ENCODE assay signal across 1 cellular context in the genomic region with DNA sequence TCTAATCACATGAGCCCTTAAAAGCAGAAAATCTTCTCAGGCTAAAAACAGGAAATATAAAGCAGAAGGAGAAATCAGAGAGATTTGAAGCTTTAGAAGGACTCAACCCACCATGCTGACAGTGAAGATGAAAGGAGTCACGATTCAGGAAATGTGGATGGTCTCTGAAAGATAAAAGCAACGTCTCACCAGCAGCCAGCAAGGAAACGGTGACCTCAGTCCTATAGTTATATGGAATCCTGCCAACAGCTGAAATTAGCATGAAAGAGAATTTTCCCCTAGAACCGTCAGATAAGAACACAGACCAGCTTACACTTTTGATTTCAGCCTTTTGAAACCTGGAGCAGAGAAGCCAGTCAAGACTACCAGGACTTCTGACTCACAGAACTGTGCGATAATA.
TF ChIP-seq lines count a peak whose summit lies in the region.

No MANE protein-coding gene starts in this region.

TF ChIP-seq in K562, 482 proteins besides CTCF, POLR2A, EP300 and RAD21 (continued from another document):
- TF ChIP-seq, protein P1, sequence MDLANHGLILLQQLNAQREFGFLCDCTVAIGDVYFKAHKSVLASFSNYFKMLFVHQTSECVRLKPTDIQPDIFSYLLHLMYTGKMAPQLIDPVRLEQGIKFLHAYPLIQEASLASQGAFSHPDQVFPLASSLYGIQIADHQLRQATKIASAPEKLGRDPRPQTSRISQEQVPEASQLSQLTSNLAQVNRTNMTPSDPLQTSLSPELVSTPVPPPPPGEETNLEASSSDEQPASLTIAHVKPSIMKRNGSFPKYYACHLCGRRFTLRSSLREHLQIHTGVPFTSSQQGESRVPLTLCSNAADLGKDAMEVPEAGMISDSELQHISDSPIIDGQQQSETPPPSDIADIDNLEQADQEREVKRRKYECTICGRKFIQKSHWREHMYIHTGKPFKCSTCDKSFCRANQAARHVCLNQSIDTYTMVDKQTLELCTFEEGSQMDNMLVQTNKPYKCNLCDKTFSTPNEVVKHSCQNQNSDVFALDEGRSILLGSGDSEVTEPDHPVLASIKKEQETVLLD (IDR thresholded peaks at IDR 0.05), result no peak
- TF ChIP-seq ARNT (IDR thresholded peaks at IDR 0.05) (no peak), RBM39 (optimal IDR thresholded peaks at IDR 0.05; ENCODE audit: low read depth, low read length) (no peak), RNF2 (IDR thresholded peaks at IDR 0.05) (no peak), NCOR1 (IDR thresholded peaks at IDR 0.05) (peak; percentile 23; the same call in 1 of the 2 replicates), SMAD4 (CRISPR knock-in tag; conservative IDR thresholded peaks at IDR 0.05) (no peak), ETS2 (tag; IDR thresholded peaks at IDR 0.05; ENCODE audit: borderline replicate concordance, poor library complexity, severe bottlenecking) (no peak), STAT5A (IDR thresholded peaks at IDR 0.05; ENCODE audit: borderline replicate concordance, low read length) (no peak), ZBTB34 (CRISPR knock-in tag; IDR thresholded peaks at IDR 0.05) (no peak), BRD4 (IDR thresholded peaks at IDR 0.05) (no peak), TFE3 (CRISPR knock-in tag; IDR thresholded peaks at IDR 0.05) (no peak), ZNF121 (CRISPR knock-in tag; conservative IDR thresholded peaks at IDR 0.05) (no peak), ZNF766 (CRISPR knock-in tag; conservative IDR thresholded peaks at IDR 0.05) (no peak), ZNF436 (CRISPR knock-in tag; IDR thresholded peaks at IDR 0.05) (no peak), ATF3 (IDR thresholded peaks at IDR 0.05) (no peak), ATF3 (CRISPR knock-in tag; conservative IDR thresholded peaks at IDR 0.05) (no peak), PTTG1 (tag; IDR thresholded peaks at IDR 0.05; ENCODE audit: low read depth) (no peak), JUNB (CRISPR knock-in tag; conservative IDR thresholded peaks at IDR 0.05) (no peak), CAMTA2 (CRISPR knock-in tag; conservative IDR thresholded peaks at IDR 0.05) (no peak), SMAD3 (CRISPR knock-in tag; conservative IDR thresholded peaks at IDR 0.05) (no peak), MTA2 (IDR thresholded peaks at IDR 0.05; ENCODE audit: low read depth) (no peak), FIP1L1 (IDR thresholded peaks at IDR 0.05; ENCODE audit: low read depth, low read length, poor library complexity, severe bottlenecking) (no peak), SNIP1 (IDR thresholded peaks at IDR 0.05; ENCODE audit: low read depth) (no peak), GTF2F1 (IDR thresholded peaks at IDR 0.05; ENCODE audit: low read depth, low read length) (no peak), HOXB6 (CRISPR knock-in tag; IDR thresholded peaks at IDR 0.05; ENCODE audit: borderline replicate concordance) (no peak), CXXC5 (CRISPR knock-in tag; IDR thresholded peaks at IDR 0.05) (peak; percentile 30; the same call in 1 of the 2 replicates), HNRNPL (IDR thresholded peaks at IDR 0.05; ENCODE audit: low read depth, low read length) (no peak), PHB (CRISPR knock-in tag; IDR thresholded peaks at IDR 0.05) (no peak), EGR1 (conservative IDR thresholded peaks at IDR 0.05) (no peak), RBFOX2 (IDR thresholded peaks at IDR 0.05; ENCODE audit: low read depth, low read length) (no peak), JUN (IDR thresholded peaks at IDR 0.05; ENCODE audit: borderline replicate concordance, low read depth, low read length) (no peak), JUN (CRISPR knock-in tag; IDR thresholded peaks at IDR 0.05; ENCODE audit: borderline replicate concordance) (no peak)
- TF ChIP-seq, protein P2, sequence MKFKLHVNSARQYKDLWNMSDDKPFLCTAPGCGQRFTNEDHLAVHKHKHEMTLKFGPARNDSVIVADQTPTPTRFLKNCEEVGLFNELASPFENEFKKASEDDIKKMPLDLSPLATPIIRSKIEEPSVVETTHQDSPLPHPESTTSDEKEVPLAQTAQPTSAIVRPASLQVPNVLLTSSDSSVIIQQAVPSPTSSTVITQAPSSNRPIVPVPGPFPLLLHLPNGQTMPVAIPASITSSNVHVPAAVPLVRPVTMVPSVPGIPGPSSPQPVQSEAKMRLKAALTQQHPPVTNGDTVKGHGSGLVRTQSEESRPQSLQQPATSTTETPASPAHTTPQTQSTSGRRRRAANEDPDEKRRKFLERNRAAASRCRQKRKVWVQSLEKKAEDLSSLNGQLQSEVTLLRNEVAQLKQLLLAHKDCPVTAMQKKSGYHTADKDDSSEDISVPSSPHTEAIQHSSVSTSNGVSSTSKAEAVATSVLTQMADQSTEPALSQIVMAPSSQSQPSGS (CRISPR knock-in tag; IDR thresholded peaks at IDR 0.05), result no peak
- TF ChIP-seq, protein P3, sequence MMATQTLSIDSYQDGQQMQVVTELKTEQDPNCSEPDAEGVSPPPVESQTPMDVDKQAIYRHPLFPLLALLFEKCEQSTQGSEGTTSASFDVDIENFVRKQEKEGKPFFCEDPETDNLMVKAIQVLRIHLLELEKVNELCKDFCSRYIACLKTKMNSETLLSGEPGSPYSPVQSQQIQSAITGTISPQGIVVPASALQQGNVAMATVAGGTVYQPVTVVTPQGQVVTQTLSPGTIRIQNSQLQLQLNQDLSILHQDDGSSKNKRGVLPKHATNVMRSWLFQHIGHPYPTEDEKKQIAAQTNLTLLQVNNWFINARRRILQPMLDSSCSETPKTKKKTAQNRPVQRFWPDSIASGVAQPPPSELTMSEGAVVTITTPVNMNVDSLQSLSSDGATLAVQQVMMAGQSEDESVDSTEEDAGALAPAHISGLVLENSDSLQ (IDR thresholded peaks at IDR 0.05), result 0 out of 2 replicates have a peak, but pooled peaks have one; percentile 14
- TF ChIP-seq, protein P4, sequence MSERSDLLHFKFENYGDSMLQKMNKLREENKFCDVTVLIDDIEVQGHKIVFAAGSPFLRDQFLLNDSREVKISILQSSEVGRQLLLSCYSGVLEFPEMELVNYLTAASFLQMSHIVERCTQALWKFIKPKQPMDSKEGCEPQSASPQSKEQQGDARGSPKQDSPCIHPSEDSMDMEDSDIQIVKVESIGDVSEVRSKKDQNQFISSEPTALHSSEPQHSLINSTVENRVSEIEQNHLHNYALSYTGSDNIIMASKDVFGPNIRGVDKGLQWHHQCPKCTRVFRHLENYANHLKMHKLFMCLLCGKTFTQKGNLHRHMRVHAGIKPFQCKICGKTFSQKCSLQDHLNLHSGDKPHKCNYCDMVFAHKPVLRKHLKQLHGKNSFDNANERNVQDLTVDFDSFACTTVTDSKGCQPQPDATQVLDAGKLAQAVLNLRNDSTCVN (CRISPR knock-in tag; IDR thresholded peaks at IDR 0.05), result no peak
- TF ChIP-seq, protein P5, sequence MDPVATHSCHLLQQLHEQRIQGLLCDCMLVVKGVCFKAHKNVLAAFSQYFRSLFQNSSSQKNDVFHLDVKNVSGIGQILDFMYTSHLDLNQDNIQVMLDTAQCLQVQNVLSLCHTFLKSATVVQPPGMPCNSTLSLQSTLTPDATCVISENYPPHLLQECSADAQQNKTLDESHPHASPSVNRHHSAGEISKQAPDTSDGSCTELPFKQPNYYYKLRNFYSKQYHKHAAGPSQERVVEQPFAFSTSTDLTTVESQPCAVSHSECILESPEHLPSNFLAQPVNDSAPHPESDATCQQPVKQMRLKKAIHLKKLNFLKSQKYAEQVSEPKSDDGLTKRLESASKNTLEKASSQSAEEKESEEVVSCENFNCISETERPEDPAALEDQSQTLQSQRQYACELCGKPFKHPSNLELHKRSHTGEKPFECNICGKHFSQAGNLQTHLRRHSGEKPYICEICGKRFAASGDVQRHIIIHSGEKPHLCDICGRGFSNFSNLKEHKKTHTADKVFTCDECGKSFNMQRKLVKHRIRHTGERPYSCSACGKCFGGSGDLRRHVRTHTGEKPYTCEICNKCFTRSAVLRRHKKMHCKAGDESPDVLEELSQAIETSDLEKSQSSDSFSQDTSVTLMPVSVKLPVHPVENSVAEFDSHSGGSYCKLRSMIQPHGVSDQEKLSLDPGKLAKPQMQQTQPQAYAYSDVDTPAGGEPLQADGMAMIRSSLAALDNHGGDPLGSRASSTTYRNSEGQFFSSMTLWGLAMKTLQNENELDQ (CRISPR knock-in tag; IDR thresholded peaks at IDR 0.05; ENCODE audit: borderline replicate concordance), result no peak
- TF ChIP-seq, protein P6, sequence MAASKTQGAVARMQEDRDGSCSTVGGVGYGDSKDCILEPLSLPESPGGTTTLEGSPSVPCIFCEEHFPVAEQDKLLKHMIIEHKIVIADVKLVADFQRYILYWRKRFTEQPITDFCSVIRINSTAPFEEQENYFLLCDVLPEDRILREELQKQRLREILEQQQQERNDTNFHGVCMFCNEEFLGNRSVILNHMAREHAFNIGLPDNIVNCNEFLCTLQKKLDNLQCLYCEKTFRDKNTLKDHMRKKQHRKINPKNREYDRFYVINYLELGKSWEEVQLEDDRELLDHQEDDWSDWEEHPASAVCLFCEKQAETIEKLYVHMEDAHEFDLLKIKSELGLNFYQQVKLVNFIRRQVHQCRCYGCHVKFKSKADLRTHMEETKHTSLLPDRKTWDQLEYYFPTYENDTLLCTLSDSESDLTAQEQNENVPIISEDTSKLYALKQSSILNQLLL (CRISPR knock-in tag; IDR thresholded peaks at IDR 0.05; ENCODE audit: borderline replicate concordance), result no peak
- TF ChIP-seq, protein P7, sequence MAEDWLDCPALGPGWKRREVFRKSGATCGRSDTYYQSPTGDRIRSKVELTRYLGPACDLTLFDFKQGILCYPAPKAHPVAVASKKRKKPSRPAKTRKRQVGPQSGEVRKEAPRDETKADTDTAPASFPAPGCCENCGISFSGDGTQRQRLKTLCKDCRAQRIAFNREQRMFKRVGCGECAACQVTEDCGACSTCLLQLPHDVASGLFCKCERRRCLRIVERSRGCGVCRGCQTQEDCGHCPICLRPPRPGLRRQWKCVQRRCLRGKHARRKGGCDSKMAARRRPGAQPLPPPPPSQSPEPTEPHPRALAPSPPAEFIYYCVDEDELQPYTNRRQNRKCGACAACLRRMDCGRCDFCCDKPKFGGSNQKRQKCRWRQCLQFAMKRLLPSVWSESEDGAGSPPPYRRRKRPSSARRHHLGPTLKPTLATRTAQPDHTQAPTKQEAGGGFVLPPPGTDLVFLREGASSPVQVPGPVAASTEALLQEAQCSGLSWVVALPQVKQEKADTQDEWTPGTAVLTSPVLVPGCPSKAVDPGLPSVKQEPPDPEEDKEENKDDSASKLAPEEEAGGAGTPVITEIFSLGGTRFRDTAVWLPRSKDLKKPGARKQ (CRISPR knock-in tag; IDR thresholded peaks at IDR 0.05), result no peak
